ENCODE assay signal across 31 cellular contexts in genomic region chr1:119920104-119920968, GRCh38. TPM values are rescaled to one million over a fixed set of nuclear protein-coding genes. Genes with fewer than 3 reads are reported as not detected.
DNase-seq lines count a peak whose midpoint lies in the region; ATAC-seq and TF ChIP-seq lines count a peak whose summit lies in the region.
"Had no signal": no experiment of that assay in that cellular context is flagged by ENCODE, and none has a peak within 500 bp of the region (broad histone marks: within the 10 kb centered on the region; RNA-seq: fewer than 3 reads in every experiment).

No MANE protein-coding gene starts in this region.

- no peak overlapping the region for H3K18ac ChIP-seq in neuronal stem cell (ENCODE audit: low read length)

- no peak overlapping the region for H4K8ac ChIP-seq in neuronal stem cell (ENCODE audit: low read depth, low read length)

- ATAC-seq in activated T-cell treated with anti-CD3 and anti-CD28 coated beads, Interleukin-2, amount 50 U/mL, for 72 hours (replicated peaks in 1 of 2) = no peak
- no peak for ATAC-seq in activated T-cell treated with anti-CD3 and anti-CD28 coated beads, Interleukin-2, amount 50 U/mL, for 4 hours
- ATAC-seq in T-helper 17 cell = no peak
- ATAC-seq in left ventricle myocardium superior = no peak
- ATAC-seq: CD8-positive, alpha-beta T cell; GM12878; Panc1 had no signal

- H3K27me3 Mint-ChIP-seq in activated T-cell treated with anti-CD3 and anti-CD28 coated beads, Interleukin-2, amount 50 U/mL, for 72 hours (ENCODE audit: low read depth) = no peaks in the 10 kb centered on the region
- no peaks in the 10 kb centered on the region for H3K27me3 Mint-ChIP-seq in activated T-cell treated with anti-CD3 and anti-CD28 coated beads, Interleukin-2, amount 50 U/mL, for 4 hours (ENCODE audit: low read depth)
- H3K27me3 Mint-ChIP-seq in T-helper 17 cell = no peaks in the 10 kb centered on the region
- H3K27me3 Mint-ChIP-seq: IgD-negative memory B cell had no signal

- H3K9ac ChIP-seq in neuronal stem cell (ENCODE audit: low read depth, low read length, poor library complexity) = peak overlapping the region; percentile 14

- no peak overlapping the region for H2BK12ac ChIP-seq in neuronal stem cell (ENCODE audit: low read length)

- no peak overlapping the region for H2AFZ ChIP-seq in neuronal stem cell (ENCODE audit: low read length)

- intact Hi-C loops in esophagus muscularis mucosa (cut with DNase I) = no loop called here
- intact Hi-C loops in left ventricle myocardium superior (cut with micrococcal nuclease) = no loop called here

- no peak for DNase-seq in activated T-cell treated with anti-CD3 and anti-CD28 coated beads, Interleukin-2, amount 50 U/mL, for 72 hours
- no peak for DNase-seq in activated T-cell treated with anti-CD3 and anti-CD28 coated beads, Interleukin-2, amount 50 U/mL, for 4 hours
- DNase-seq in T-helper 17 cell (no peak), esophagus muscularis mucosa (ENCODE audit: extremely low spot score) (peak; percentile 74), neuronal stem cell (ENCODE audit: low spot score) (no peak), left ventricle myocardium superior (no peak), epidermal melanocyte (ENCODE audit: insufficient read length, low spot score) (no peak), ureter (ENCODE audit: low spot score) (no peak)
- DNase-seq: C1 segment of cervical spinal cord; CD8-positive, alpha-beta T cell; DMS 273 treated with DMSO at 0.1 percent for 48 hours; DMS79; EL; GDM1; GOT3; NCI-H1092; NCI-H1417 treated with DMSO at 0.1 percent for 48 hours; NCI-H187; NCI-H2081 treated with DMSO at 0.1 percent for 48 hours; NCI-H2171; NCI-H226; NCI-H510A; NCI-H69; SHP77 had no signal

- no peak overlapping the region for H3K23ac ChIP-seq in neuronal stem cell (ENCODE audit: low read depth, low read length, poor library complexity)

- H3K9me3 ChIP-seq in T-helper 17 cell (ENCODE audit: control insufficient read depth, low read length, poor library complexity, severe bottlenecking) (no peaks in the 10 kb centered on the region), esophagus muscularis mucosa (no peaks in the 10 kb centered on the region), neuronal stem cell (replicated peaks in 1 of 2; ENCODE audit: control insufficient read depth in 2 of 2, insufficient read depth in 1 of 2, low read depth in 1 of 2, low read length in 2 of 2) (no peaks in the 10 kb centered on the region)
- H3K9me3 ChIP-seq: HAP-1 had no signal

- H3K27ac Mint-ChIP-seq in activated T-cell treated with anti-CD3 and anti-CD28 coated beads, Interleukin-2, amount 50 U/mL, for 72 hours = peak overlapping the region; percentile 35
- H3K27ac Mint-ChIP-seq in T-helper 17 cell = peak overlapping the region; percentile 27
- H3K27ac Mint-ChIP-seq: CD8-positive, alpha-beta T cell had no signal

- WGBS in esophagus muscularis mucosa = 88% methylated on average over 8 of the region's 8 CpGs
- WGBS in neuronal stem cell (ENCODE audit: extremely low coverage in 2 of 2, insufficient read length in 2 of 2, insufficient replicate concordance in 1 of 2), 2 donors = no CpG with 5 or more reads among the region's 8 CpGs

- no peak overlapping the region for H3K4me3 Mint-ChIP-seq in activated T-cell treated with anti-CD3 and anti-CD28 coated beads, Interleukin-2, amount 50 U/mL, for 72 hours
- H3K4me3 Mint-ChIP-seq in activated T-cell treated with anti-CD3 and anti-CD28 coated beads, Interleukin-2, amount 50 U/mL, for 4 hours = no peak overlapping the region
- no peak overlapping the region for H3K4me3 Mint-ChIP-seq in T-helper 17 cell
- H3K4me3 Mint-ChIP-seq: CD8-positive, alpha-beta T cell; IgD-negative memory B cell had no signal

- H3K79me1 ChIP-seq in neuronal stem cell (ENCODE audit: low read depth, low read length) = no peaks in the 10 kb centered on the region

- H3K27me3 ChIP-seq in esophagus muscularis mucosa (no peaks in the 10 kb centered on the region), neuronal stem cell (ENCODE audit: control insufficient read depth in 3 of 3, insufficient read depth in 3 of 3, low read depth in 1 of 3, low read length in 3 of 3) (no peaks in the 10 kb centered on the region)

- no peak overlapping the region for H3K4me2 ChIP-seq in neuronal stem cell (ENCODE audit: insufficient read depth, low read length, poor library complexity, severe bottlenecking)

- no peak overlapping the region for H3K14ac ChIP-seq in neuronal stem cell (ENCODE audit: low read length)

- H3K4me3 ChIP-seq in esophagus muscularis mucosa = no peak overlapping the region
- H3K4me3 ChIP-seq in neuronal stem cell (ENCODE audit: low read length in 2 of 2) = no peak overlapping the region
- H3K4me3 ChIP-seq: GM12878, HAP-1 had no signal

- H3K4me1 ChIP-seq in esophagus muscularis mucosa (no peaks in the 10 kb centered on the region), neuronal stem cell (ENCODE audit: control insufficient read depth in 2 of 2, insufficient read depth in 1 of 2, low read depth in 1 of 2, low read length in 2 of 2) (no peaks in the 10 kb centered on the region)
- H3K4me1 ChIP-seq: HAP-1 had no signal

- no peaks in the 10 kb centered on the region for H3K9me3 Mint-ChIP-seq in activated T-cell treated with anti-CD3 and anti-CD28 coated beads, Interleukin-2, amount 50 U/mL, for 72 hours
- H3K9me3 Mint-ChIP-seq in activated T-cell treated with anti-CD3 and anti-CD28 coated beads, Interleukin-2, amount 50 U/mL, for 4 hours = no peaks in the 10 kb centered on the region
- H3K9me3 Mint-ChIP-seq: CD8-positive, alpha-beta T cell; IgD-negative memory B cell had no signal

- H2AK5ac ChIP-seq in neuronal stem cell (ENCODE audit: low read depth, low read length) = no peak overlapping the region

- H4K91ac ChIP-seq in neuronal stem cell (ENCODE audit: low read depth, low read length, poor library complexity) = no peak overlapping the region

- H2BK120ac ChIP-seq in neuronal stem cell (ENCODE audit: low read depth, low read length) = no peak overlapping the region

- no peak overlapping the region for H2BK15ac ChIP-seq in neuronal stem cell (ENCODE audit: low read length)

- H3K4me1 Mint-ChIP-seq in activated T-cell treated with anti-CD3 and anti-CD28 coated beads, Interleukin-2, amount 50 U/mL, for 72 hours (ENCODE audit: low read depth) = no peaks in the 10 kb centered on the region
- no peaks in the 10 kb centered on the region for H3K4me1 Mint-ChIP-seq in activated T-cell treated with anti-CD3 and anti-CD28 coated beads, Interleukin-2, amount 50 U/mL, for 4 hours (ENCODE audit: low read depth)
- peaks cover 2% of the 10 kb centered on the region for H3K4me1 Mint-ChIP-seq in T-helper 17 cell
- H3K4me1 Mint-ChIP-seq: IgD-negative memory B cell had no signal

- no peak for TF ChIP-seq CTCF in esophagus muscularis mucosa (IDR thresholded peaks at IDR 0.05)

- H3K27ac ChIP-seq in esophagus muscularis mucosa (replicated peaks in 1 of 4) (no peak overlapping the region), neuronal stem cell (replicated peaks; ENCODE audit: low read length) (no peak overlapping the region)
- H3K27ac ChIP-seq: RWPE1 had no signal

- TF ChIP-seq EP300 in esophagus muscularis mucosa (IDR thresholded peaks at IDR 0.05) = no peak

- H3K36me3 ChIP-seq in esophagus muscularis mucosa = peaks cover 88 to 100% (median 99%) of the 10 kb centered on the region in 4 donors
- H3K36me3 ChIP-seq in neuronal stem cell (replicated peaks in 1 of 2; ENCODE audit: control insufficient read depth in 2 of 2, insufficient read depth in 2 of 2, low read length in 2 of 2) = peaks cover 56 to 100% of the 10 kb centered on the region in 2 donors

- H3K4ac ChIP-seq in neuronal stem cell (ENCODE audit: low read length) = no peak overlapping the region

- H2BK5ac ChIP-seq in neuronal stem cell (ENCODE audit: low read length) = no peak overlapping the region

- no peak for TF ChIP-seq POLR2A in esophagus muscularis mucosa (IDR thresholded peaks at IDR 0.05; ENCODE audit: low read depth)

- H3K36me3 Mint-ChIP-seq in activated T-cell treated with anti-CD3 and anti-CD28 coated beads, Interleukin-2, amount 50 U/mL, for 72 hours (ENCODE audit: insufficient read depth in 2 of 2) = peaks cover 9 to 44% of the 10 kb centered on the region in 2 donors
- peaks cover 82% of the 10 kb centered on the region for H3K36me3 Mint-ChIP-seq in activated T-cell treated with anti-CD3 and anti-CD28 coated beads, Interleukin-2, amount 50 U/mL, for 4 hours (ENCODE audit: insufficient read depth)
- H3K36me3 Mint-ChIP-seq in T-helper 17 cell (ENCODE audit: low read depth) = peaks cover 40% of the 10 kb centered on the region

RNA-seq across cellular contexts. Expression of gene ADAM30, which starts 24.0 kb away (rescaled TPM):
- not detected for total RNA-seq in activated T-cell treated with anti-CD3 and anti-CD28 coated beads, Interleukin-2, amount 50 U/mL, for 72 hours
- total RNA-seq in activated T-cell treated with anti-CD3 and anti-CD28 coated beads, Interleukin-2, amount 50 U/mL, for 4 hours = not detected
- total RNA-seq in T-helper 17 cell (not detected), esophagus muscularis mucosa (not detected), left ventricle myocardium superior (not detected), ureter (not detected)
- not detected for polyA plus RNA-seq in neuronal stem cell (2013, experiment 1 of 2)
- polyA plus RNA-seq in neuronal stem cell (2013, experiment 2 of 2) = not detected
- total RNA-seq: CD8-positive, alpha-beta T cell; GM12878; OCI-LY7; SK-MEL-5 had no signal
- polyA plus RNA-seq: GM12878, IgD-negative memory B cell had no signal
